ENCODE assay signal across 1 cellular context in genomic region chr17:78316115-78316866, GRCh38.
TF ChIP-seq lines count a peak whose summit lies in the region.

No MANE protein-coding gene starts in this region.

TF ChIP-seq in HepG2, 621 proteins besides CTCF, POLR2A, EP300 and RAD21:
- TF ChIP-seq HNF1B (CRISPR knock-in tag; IDR thresholded peaks at IDR 0.05): no peak
- TF ChIP-seq UBTF (CRISPR knock-in tag; IDR thresholded peaks at IDR 0.05): 0 out of 2 replicates have a peak, but pooled peaks have one; percentile 11
- no peak for TF ChIP-seq FOXM1 (CRISPR knock-in tag; IDR thresholded peaks at IDR 0.05)
- no peak for TF ChIP-seq ZNF263 (CRISPR knock-in tag; IDR thresholded peaks at IDR 0.05)
- 0 out of 2 replicates have a peak, but pooled peaks have one; percentile 29 for TF ChIP-seq ZNF333 (CRISPR knock-in tag; IDR thresholded peaks at IDR 0.05; ENCODE audit: borderline replicate concordance)
- 0 out of 2 replicates have a peak, but pooled peaks have one; percentile 29 for TF ChIP-seq NFIB (CRISPR knock-in tag; IDR thresholded peaks at IDR 0.05; ENCODE audit: borderline replicate concordance)
- TF ChIP-seq ZNF773 (CRISPR knock-in tag; IDR thresholded peaks at IDR 0.05; ENCODE audit: borderline replicate concordance): no peak
- TF ChIP-seq TOPORS (CRISPR knock-in tag; IDR thresholded peaks at IDR 0.05): no peak
- peak; percentile 28; the same call in 1 of the 2 replicates for TF ChIP-seq ZNF687 (CRISPR knock-in tag; IDR thresholded peaks at IDR 0.05)
- peak; percentile 23; the same call in 1 of the 2 replicates for TF ChIP-seq ZNF292 (CRISPR knock-in tag; IDR thresholded peaks at IDR 0.05; ENCODE audit: borderline replicate concordance, low read depth)
- TF ChIP-seq, protein P1, sequence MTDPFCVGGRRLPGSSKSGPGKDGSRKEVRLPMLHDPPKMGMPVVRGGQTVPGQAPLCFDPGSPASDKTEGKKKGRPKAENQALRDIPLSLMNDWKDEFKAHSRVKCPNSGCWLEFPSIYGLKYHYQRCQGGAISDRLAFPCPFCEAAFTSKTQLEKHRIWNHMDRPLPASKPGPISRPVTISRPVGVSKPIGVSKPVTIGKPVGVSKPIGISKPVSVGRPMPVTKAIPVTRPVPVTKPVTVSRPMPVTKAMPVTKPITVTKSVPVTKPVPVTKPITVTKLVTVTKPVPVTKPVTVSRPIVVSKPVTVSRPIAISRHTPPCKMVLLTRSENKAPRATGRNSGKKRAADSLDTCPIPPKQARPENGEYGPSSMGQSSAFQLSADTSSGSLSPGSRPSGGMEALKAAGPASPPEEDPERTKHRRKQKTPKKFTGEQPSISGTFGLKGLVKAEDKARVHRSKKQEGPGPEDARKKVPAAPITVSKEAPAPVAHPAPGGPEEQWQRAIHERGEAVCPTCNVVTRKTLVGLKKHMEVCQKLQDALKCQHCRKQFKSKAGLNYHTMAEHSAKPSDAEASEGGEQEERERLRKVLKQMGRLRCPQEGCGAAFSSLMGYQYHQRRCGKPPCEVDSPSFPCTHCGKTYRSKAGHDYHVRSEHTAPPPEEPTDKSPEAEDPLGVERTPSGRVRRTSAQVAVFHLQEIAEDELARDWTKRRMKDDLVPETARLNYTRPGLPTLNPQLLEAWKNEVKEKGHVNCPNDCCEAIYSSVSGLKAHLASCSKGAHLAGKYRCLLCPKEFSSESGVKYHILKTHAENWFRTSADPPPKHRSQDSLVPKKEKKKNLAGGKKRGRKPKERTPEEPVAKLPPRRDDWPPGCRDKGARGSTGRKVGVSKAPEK (CRISPR knock-in tag; IDR thresholded peaks at IDR 0.05; ENCODE audit: borderline replicate concordance): peak; percentile 75; the same call in 1 of the 2 replicates
- no peak for TF ChIP-seq ZSCAN12 (CRISPR knock-in tag; IDR thresholded peaks at IDR 0.05)
